ENCODE assay signal across 11 cellular contexts in the genomic region with DNA sequence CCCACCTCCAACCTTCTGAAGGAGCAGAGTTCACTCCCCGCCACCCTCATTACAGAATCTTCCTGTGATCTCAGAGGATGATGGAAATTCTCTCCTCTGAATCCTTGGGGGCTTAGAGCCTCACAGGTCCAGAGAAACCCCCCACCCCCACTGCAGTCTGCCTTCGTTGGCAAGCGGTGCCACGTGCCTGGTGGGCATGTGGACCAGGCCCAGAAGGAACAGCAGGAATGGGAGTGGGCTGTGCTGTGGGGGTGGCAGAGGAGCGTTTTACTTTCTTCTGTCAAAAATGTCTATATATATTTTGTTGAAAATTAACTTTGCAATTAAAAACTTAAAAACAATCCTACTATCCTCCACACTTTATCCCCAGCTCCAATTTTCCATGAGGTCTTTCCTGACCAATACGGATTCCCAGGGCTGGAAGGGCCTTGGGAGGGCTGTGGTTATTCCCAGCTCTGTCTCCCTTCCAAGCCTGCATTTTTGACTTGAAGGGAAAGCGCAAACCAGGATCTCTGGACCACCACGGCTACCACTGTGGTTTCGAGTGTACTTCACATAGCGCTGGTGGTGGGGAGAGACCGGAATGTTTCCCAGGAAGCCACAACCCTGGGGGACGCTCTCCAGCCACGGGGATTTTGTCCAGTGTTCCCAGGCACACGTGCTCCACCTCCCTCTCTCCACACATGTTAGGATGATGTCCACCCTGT. TPM values are rescaled to one million over a fixed set of nuclear protein-coding genes. Genes with fewer than 3 reads are reported as not detected.
DNase-seq lines count a peak whose midpoint lies in the region; ATAC-seq and TF ChIP-seq lines count a peak whose summit lies in the region.
"Had no signal": no experiment of that assay in that cellular context is flagged by ENCODE, and none has a peak within 500 bp of the region (broad histone marks: within the 10 kb centered on the region; RNA-seq: fewer than 3 reads in every experiment).

No MANE protein-coding gene starts in this region.

- peaks cover 13% of the 10 kb centered on the region for H3K4me1 ChIP-seq in CD4-positive, CD25-positive, alpha-beta regulatory T cell (ENCODE audit: control insufficient read depth, insufficient read depth, low read length, poor library complexity, severe bottlenecking)
- H3K4me1 ChIP-seq in HUES6 (ENCODE audit: control insufficient read depth, insufficient read depth, low read length): peaks cover 3% of the 10 kb centered on the region

- H3K27ac Mint-ChIP-seq in CD4-positive, CD25-positive, alpha-beta regulatory T cell: peak overlapping the region in 1 of 3 donors; percentile 78
- H3K27ac Mint-ChIP-seq in brain (peak overlapping the region; percentile 26 to 90 (median 74)), nephron progenitor cell (no peak overlapping the region)

- H3K4me3 Mint-ChIP-seq in CD4-positive, CD25-positive, alpha-beta regulatory T cell: peak overlapping the region in 3 of 4 donors; percentile 70 to 87 (median 81)
- H3K4me3 Mint-ChIP-seq in brain: peak overlapping the region; percentile 71 to 79 (median 73)
- H3K4me3 Mint-ChIP-seq in nephron progenitor cell: peak overlapping the region; percentile 60

- no peak overlapping the region for H3K9ac ChIP-seq in HUES6 (ENCODE audit: low read length)

- peaks cover 5% of the 10 kb centered on the region for H3K36me3 Mint-ChIP-seq in CD4-positive, CD25-positive, alpha-beta regulatory T cell
- H3K36me3 Mint-ChIP-seq in brain (no peaks in the 10 kb centered on the region), nephron progenitor cell (ENCODE audit: low read depth) (no peaks in the 10 kb centered on the region)

- H3K9me3 ChIP-seq in CD4-positive, CD25-positive, alpha-beta regulatory T cell (ENCODE audit: control insufficient read depth in 2 of 2, low read length in 2 of 2): no peaks in the 10 kb centered on the region
- no peaks in the 10 kb centered on the region for H3K9me3 ChIP-seq in HUES6 (ENCODE audit: control insufficient read depth, insufficient read depth, low read depth, low read length)

- in situ Hi-C loops in ACHN (cut with HindIII; ENCODE audit: low pct_ligation_motif_present, low pct_unique_long_range_greater_than_20kb, low sequenced_read_pairs): no loop called here

- H3K9me3 Mint-ChIP-seq in CD4-positive, CD25-positive, alpha-beta regulatory T cell: peaks cover 0 to 4% (median 0%) of the 10 kb centered on the region in 7 donors
- peaks cover 0 to 10% (median 0%) of the 10 kb centered on the region in 5 experiments for H3K9me3 Mint-ChIP-seq in brain
- no peaks in the 10 kb centered on the region for H3K9me3 Mint-ChIP-seq in nephron progenitor cell

- ATAC-seq in CD4-positive, CD25-positive, alpha-beta regulatory T cell (ENCODE audit: low read depth in 2 of 2): no peak
- no peak for ATAC-seq in HG02623 (IDR thresholded peaks at IDR 0.05; ENCODE audit: unreplicated experiment)

- no peak for DNase-seq in CD4-positive, CD25-positive, alpha-beta regulatory T cell
- DNase-seq in nephron progenitor cell (no peak), NCI-H510A treated with DMSO at 0.1 percent for 48 hours (lab: John Stamatoyannopoulos, UW) (no peak), ACHN (no peak), NCI-H526 (lab: John Stamatoyannopoulos, UW) (no peak)
- DNase-seq: erythroblast; Karpas-422; stimulated activated CD4-positive, alpha-beta T cell treated with anti-CD3 and anti-CD28 coated beads, Interleukin-2, amount 100 ng/mL, for 48 hours had no signal

- TF ChIP-seq CTCF in brain (conservative IDR thresholded peaks at IDR 0.05) (no peak), nephron progenitor cell (IDR thresholded peaks at IDR 0.05) (no peak)

- peaks cover 0 to 32% (median 4%) of the 10 kb centered on the region in 4 donors for H3K4me1 Mint-ChIP-seq in CD4-positive, CD25-positive, alpha-beta regulatory T cell
- H3K4me1 Mint-ChIP-seq in brain: peaks cover 44% of the 10 kb centered on the region
- H3K4me1 Mint-ChIP-seq in nephron progenitor cell: peaks cover 46% of the 10 kb centered on the region

- no peak overlapping the region for H3K27ac ChIP-seq in CD4-positive, CD25-positive, alpha-beta regulatory T cell (ENCODE audit: insufficient read depth, low read length, poor library complexity, severe bottlenecking)
- no peak overlapping the region for H3K27ac ChIP-seq in HUES6 (ENCODE audit: low read depth, low read length)

- no peaks in the 10 kb centered on the region for H3K36me3 ChIP-seq in CD4-positive, CD25-positive, alpha-beta regulatory T cell (ENCODE audit: control insufficient read depth, insufficient read depth, low read length)
- no peaks in the 10 kb centered on the region for H3K36me3 ChIP-seq in HUES6 (ENCODE audit: control insufficient read depth, insufficient read depth, low read length)

- H3K27me3 ChIP-seq in CD4-positive, CD25-positive, alpha-beta regulatory T cell (ENCODE audit: control insufficient read depth, insufficient read depth, low read length): peaks cover 12% of the 10 kb centered on the region
- peaks cover 69% of the 10 kb centered on the region for H3K27me3 ChIP-seq in HUES6 (ENCODE audit: control insufficient read depth, insufficient read depth, low read length)

- H3K27me3 Mint-ChIP-seq in CD4-positive, CD25-positive, alpha-beta regulatory T cell: peaks cover 56% of the 10 kb centered on the region
- H3K27me3 Mint-ChIP-seq in brain (peaks cover 11% of the 10 kb centered on the region), nephron progenitor cell (ENCODE audit: low read depth, poor library complexity) (peaks cover 87% of the 10 kb centered on the region)

- H3K4me3 ChIP-seq in CD4-positive, CD25-positive, alpha-beta regulatory T cell (ENCODE audit: low read depth, low read length): no peak overlapping the region
- peak overlapping the region; percentile 53 for H3K4me3 ChIP-seq in HUES6 (ENCODE audit: low read depth, low read length)

RNA-seq across cellular contexts. Expression of a gene that starts 1.0 kb away (rescaled TPM):
- 1.3 TPM for total RNA-seq in CD4-positive, CD25-positive, alpha-beta regulatory T cell
- under 1 TPM in 3 of 4 donors, not detected in 1; 0.32 to 0.65 (median 0.35) TPM for polyA plus RNA-seq in CD4-positive, CD25-positive, alpha-beta regulatory T cell
- polyA plus RNA-seq in brain (ENCODE audit: insufficient read depth, low read depth, low replicate concordance): 120 TPM

RNA-seq across cellular contexts. Expression of a gene that starts 27.2 kb away (rescaled TPM):
- 47.2 TPM for total RNA-seq in CD4-positive, CD25-positive, alpha-beta regulatory T cell
- polyA plus RNA-seq in CD4-positive, CD25-positive, alpha-beta regulatory T cell: 1 to 10 TPM; 4.1 to 5.7 (median 5.4) TPM
- polyA plus RNA-seq in brain (ENCODE audit: insufficient read depth, low read depth, low replicate concordance): 64.4 TPM

RNA-seq across cellular contexts. Expression of a gene that starts 50.9 kb away (rescaled TPM):
- total RNA-seq in CD4-positive, CD25-positive, alpha-beta regulatory T cell: 6.3 TPM
- 10 to 100 TPM in 2 of 4 donors, 1 to 10 TPM in 2; 9.3 to 10.9 (median 10.0) TPM for polyA plus RNA-seq in CD4-positive, CD25-positive, alpha-beta regulatory T cell
- 61.4 TPM for polyA plus RNA-seq in brain (ENCODE audit: insufficient read depth, low read depth, low replicate concordance)

Comparison
In these comparisons a context has a peak if more than half of its experiments do, and no peak if none do; other contexts are left out.
1. RNA of a gene that starts 1.0 kb away (polyA plus RNA-seq): 120 TPM in brain (single experiment); 0.32 to 0.65 TPM in CD4-positive, CD25-positive, alpha-beta regulatory T cell; every median in the first group is over 10 times any median in the second.
2. Peak in every context shown above with its lines, with median percentiles within 50 percentile points of each other: H3K4me3 Mint-ChIP-seq.